In the genomic region with DNA sequence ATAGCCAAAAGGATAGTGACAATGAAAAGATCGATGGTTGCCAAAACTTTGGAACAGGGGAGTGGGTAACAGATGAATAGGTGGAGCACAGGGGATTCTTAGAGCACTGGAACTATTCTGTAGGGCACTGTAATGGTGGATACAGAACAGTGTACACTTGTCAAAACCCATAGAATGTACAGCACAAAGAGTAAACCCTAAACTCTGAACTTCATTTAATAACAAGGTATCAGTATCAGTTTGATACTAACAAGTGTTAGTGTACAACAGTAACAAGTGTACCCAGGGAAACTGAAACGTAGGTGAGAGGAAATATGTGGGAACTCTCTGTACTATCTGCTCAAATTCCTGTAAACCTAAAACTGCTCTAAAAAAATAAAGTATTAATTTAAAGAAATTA, we compare ENCODE assay signal across 7 cellular contexts.
"Had no signal": no experiment of that assay in that cellular context is flagged by ENCODE, and none has a peak within 500 bp of the region (broad histone marks: within the 10 kb centered on the region; RNA-seq: fewer than 3 reads in every experiment).

No MANE protein-coding gene starts in this region.

- H3K27ac ChIP-seq: HL-60 had no signal

- ATAC-seq: HepG2, K562 had no signal

- H3K27ac Mint-ChIP-seq: IgD-negative memory B cell had no signal

- DNase-seq: IMR-90, KBM-7 had no signal

- H3K27me3 Mint-ChIP-seq: IgD-negative memory B cell had no signal

- H3K4me3 Mint-ChIP-seq: IgD-negative memory B cell had no signal

- FAIRE-seq: HepG2, HTR-8/SVneo, K562 had no signal

- H3K4me3 ChIP-seq: K562 had no signal
